ENCODE assay signal across 8 cellular contexts in the genomic region with DNA sequence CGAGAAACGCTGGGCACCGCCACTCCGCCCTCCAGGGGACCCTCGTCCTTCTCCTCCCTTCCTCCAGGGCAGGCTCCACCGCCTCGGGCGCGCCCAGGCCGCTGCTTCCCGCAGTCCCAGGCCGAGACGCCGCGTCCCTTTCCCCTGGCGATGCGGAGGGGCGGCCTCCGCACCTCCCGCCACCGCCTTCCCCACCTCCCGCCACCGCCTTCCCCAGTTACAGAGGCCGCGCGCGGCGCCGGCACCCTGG. TPM values are rescaled to one million over a fixed set of nuclear protein-coding genes. Genes with fewer than 3 reads are reported as not detected.
DNase-seq lines count a peak whose midpoint lies in the region; ATAC-seq lines count a peak whose summit lies in the region.

No MANE protein-coding gene starts in this region.

- peak overlapping the region; percentile 82 for H3K4me3 ChIP-seq in CD8-positive, alpha-beta memory T cell (ENCODE audit: low read length)
- peak overlapping the region; percentile 85 for H3K4me3 ChIP-seq in Jurkat, Clone E6-1 (ENCODE audit: low read length)
- peak overlapping the region; percentile 80 to 98 for H3K4me3 ChIP-seq in mucosa of rectum (ENCODE audit: low read length in 2 of 2)

- intact Hi-C loops in dendritic cell treated with granulocyte-macrophage colony-stimulating factor and Interleukin-4, amounts not matched to agents 40 ng/mL and 50 ng/mL, for 4 days (cut with micrococcal nuclease), result loop anchor here (10.0 kb wide), 2 partner anchors 69 to 1229 kb away; a partner anchor contains a TSS

- peaks cover 0 to 12% (median 0%) of the 10 kb centered on the region in 3 donors for H3K36me3 Mint-ChIP-seq in CD8-positive, alpha-beta memory T cell
- peaks cover 40% of the 10 kb centered on the region for H3K36me3 Mint-ChIP-seq in dendritic cell treated with granulocyte-macrophage colony-stimulating factor and Interleukin-4, amounts not matched to agents 40 ng/mL and 50 ng/mL, for 4 days (ENCODE audit: low read depth)

- CTCF ChIA-PET in CD8-positive, alpha-beta memory T cell (lab: Charles Lee), result no interaction called here

- POLR2A ChIA-PET in CD8-positive, alpha-beta memory T cell (lab: Charles Lee), result interaction anchor here (0.7 to 0.8 kb wide), 3 partner anchors 17 to 1232 kb away, joined by 3 to 6 read pairs (median 4); no protein-coding TSS in a partner anchor

- peaks cover 28 to 48% (median 42%) of the 10 kb centered on the region in 3 donors for H3K4me1 Mint-ChIP-seq in CD8-positive, alpha-beta memory T cell
- H3K4me1 Mint-ChIP-seq in dendritic cell treated with granulocyte-macrophage colony-stimulating factor and Interleukin-4, amounts not matched to agents 40 ng/mL and 50 ng/mL, for 4 days (ENCODE audit: low read depth), result peaks cover 68% of the 10 kb centered on the region

- no peaks in the 10 kb centered on the region for H3K36me3 ChIP-seq in CD8-positive, alpha-beta memory T cell (ENCODE audit: insufficient read depth, low read length)
- no peaks in the 10 kb centered on the region for H3K36me3 ChIP-seq in mucosa of rectum (ENCODE audit: control insufficient read depth in 2 of 2, insufficient read depth in 2 of 2, low read length in 2 of 2)

- H3K9ac ChIP-seq in mucosa of rectum (ENCODE audit: low read depth in 1 of 2, low read length in 2 of 2), result peak overlapping the region; percentile 91 to 98

- H3K27me3 ChIP-seq in CD8-positive, alpha-beta memory T cell (ENCODE audit: insufficient read depth, low read length, poor library complexity, severe bottlenecking), result no peaks in the 10 kb centered on the region
- H3K27me3 ChIP-seq in mucosa of rectum (ENCODE audit: control insufficient read depth in 2 of 2, insufficient read depth in 2 of 2, low read length in 2 of 2), result no peaks in the 10 kb centered on the region

- ATAC-seq in HG02884 (IDR thresholded peaks at IDR 0.05; ENCODE audit: unreplicated experiment) (no peak), esophagus mucosa (no peak)

- peaks cover 0 to 3% of the 10 kb centered on the region in 2 donors for H3K27me3 Mint-ChIP-seq in CD8-positive, alpha-beta memory T cell
- no peaks in the 10 kb centered on the region for H3K27me3 Mint-ChIP-seq in dendritic cell treated with granulocyte-macrophage colony-stimulating factor and Interleukin-4, amounts not matched to agents 40 ng/mL and 50 ng/mL, for 4 days

- no peaks in the 10 kb centered on the region for H3K9me3 ChIP-seq in CD8-positive, alpha-beta memory T cell (ENCODE audit: low read length)
- no peaks in the 10 kb centered on the region for H3K9me3 ChIP-seq in mucosa of rectum (ENCODE audit: control insufficient read depth in 2 of 2, low read length in 2 of 2)

- H3K4me1 ChIP-seq in CD8-positive, alpha-beta memory T cell (ENCODE audit: insufficient read depth, low read length), result peaks cover 19% of the 10 kb centered on the region
- peaks cover 37 to 45% of the 10 kb centered on the region in 2 donors for H3K4me1 ChIP-seq in mucosa of rectum (ENCODE audit: control insufficient read depth in 2 of 2, insufficient read depth in 2 of 2, low read length in 2 of 2)

- DNase-seq in CD8-positive, alpha-beta memory T cell, result no peak
- DNase-seq in Jurkat, Clone E6-1 (ENCODE audit: low read depth, low spot score), result no peak
- DNase-seq in effector CD4-positive, alpha-beta T cell, result no peak
- DNase-seq in NCI-H2081 treated with DMSO at 0.1 percent for 48 hours (lab: John Stamatoyannopoulos, UW), result no peak

- H3K27ac Mint-ChIP-seq in CD8-positive, alpha-beta memory T cell, result peak overlapping the region; percentile 6 to 98 (median 93)
- peak overlapping the region; percentile 96 for H3K27ac Mint-ChIP-seq in dendritic cell treated with granulocyte-macrophage colony-stimulating factor and Interleukin-4, amounts not matched to agents 40 ng/mL and 50 ng/mL, for 4 days

- H3K4me3 Mint-ChIP-seq in CD8-positive, alpha-beta memory T cell, result peak overlapping the region; percentile 90 to 98 (median 97)
- H3K4me3 Mint-ChIP-seq in dendritic cell treated with granulocyte-macrophage colony-stimulating factor and Interleukin-4, amounts not matched to agents 40 ng/mL and 50 ng/mL, for 4 days, result peak overlapping the region; percentile 98

- H3K27ac ChIP-seq in CD8-positive, alpha-beta memory T cell (ENCODE audit: low read depth, low read length), result peak overlapping the region; percentile 78
- H3K27ac ChIP-seq in mucosa of rectum (ENCODE audit: low read depth in 2 of 2, low read length in 2 of 2), result peak overlapping the region; percentile 95 to 96

- no peaks in the 10 kb centered on the region for H3K9me3 Mint-ChIP-seq in CD8-positive, alpha-beta memory T cell
- no peaks in the 10 kb centered on the region for H3K9me3 Mint-ChIP-seq in dendritic cell treated with granulocyte-macrophage colony-stimulating factor and Interleukin-4, amounts not matched to agents 40 ng/mL and 50 ng/mL, for 4 days

RNA-seq across cellular contexts. Expression of a gene that starts 0.2 kb away (rescaled TPM):
- 100 to 1,000 TPM; 455 to 471 TPM for total RNA-seq in CD8-positive, alpha-beta memory T cell
- polyA plus RNA-seq in CD8-positive, alpha-beta memory T cell, result 172 TPM
- polyA plus RNA-seq in Jurkat, Clone E6-1 (2012; ENCODE audit: insufficient read depth, insufficient read length), result 361 TPM
- total RNA-seq in esophagus mucosa, result 647 TPM

RNA-seq across cellular contexts. Expression of a gene that starts 48.1 kb away (rescaled TPM):
- not detected for total RNA-seq in CD8-positive, alpha-beta memory T cell
- polyA plus RNA-seq in CD8-positive, alpha-beta memory T cell, result not detected
- polyA plus RNA-seq in Jurkat, Clone E6-1 (2012; ENCODE audit: insufficient read depth, insufficient read length), result not detected
- total RNA-seq in esophagus mucosa, result 0.60 TPM
